Comparison of ENCODE assay signal across 1 cellular context in the genomic region with DNA sequence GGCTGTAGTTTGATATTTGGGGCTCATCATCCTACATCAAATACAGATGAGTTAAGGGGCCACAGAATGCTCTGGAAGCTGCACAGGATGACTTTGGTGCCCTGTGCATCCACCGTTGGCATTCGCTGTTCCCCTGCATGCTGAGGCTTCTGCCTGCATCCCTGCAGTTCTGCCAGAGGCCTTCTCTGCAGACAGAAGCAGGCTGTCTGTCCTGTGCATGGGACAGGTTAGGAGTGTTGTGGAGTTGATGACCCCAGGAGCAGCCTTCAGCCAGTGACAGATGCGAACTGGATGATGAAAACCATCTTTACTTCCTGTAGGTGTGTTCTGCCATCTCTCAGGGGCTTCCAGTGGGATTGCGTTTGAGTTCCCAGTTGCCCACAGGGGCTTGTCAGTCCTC.
TF ChIP-seq lines count a peak whose summit lies in the region.

No MANE protein-coding gene starts in this region.

TF ChIP-seq in H1, 55 proteins besides CTCF, POLR2A, EP300 and RAD21:
- TF ChIP-seq, protein P1, sequence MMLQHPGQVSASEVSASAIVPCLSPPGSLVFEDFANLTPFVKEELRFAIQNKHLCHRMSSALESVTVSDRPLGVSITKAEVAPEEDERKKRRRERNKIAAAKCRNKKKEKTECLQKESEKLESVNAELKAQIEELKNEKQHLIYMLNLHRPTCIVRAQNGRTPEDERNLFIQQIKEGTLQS (IDR thresholded peaks at IDR 0.05; ENCODE audit: insufficient read depth, low read depth, low read length): no peak
- no peak for TF ChIP-seq POLR2AphosphoS5 (IDR thresholded peaks at IDR 0.05; ENCODE audit: low read depth, low read length)
- TF ChIP-seq POU5F1 (IDR thresholded peaks at IDR 0.05; ENCODE audit: low read depth, low read length): no peak
- no peak for TF ChIP-seq RBBP5 (IDR thresholded peaks at IDR 0.05; ENCODE audit: borderline replicate concordance, low read depth, low read length)
- no peak for TF ChIP-seq KDM4A (IDR thresholded peaks at IDR 0.05; ENCODE audit: low read depth, low read length, severe bottlenecking)
- TF ChIP-seq SIRT6 (IDR thresholded peaks at IDR 0.05; ENCODE audit: low read length): no peak
- TF ChIP-seq BACH1 (IDR thresholded peaks at IDR 0.05; ENCODE audit: low read length): no peak
- no peak for TF ChIP-seq SP4 (IDR thresholded peaks at IDR 0.05; ENCODE audit: low read length)
- TF ChIP-seq SIX5 (IDR thresholded peaks at IDR 0.05; ENCODE audit: low read depth, low read length): no peak
